In genomic region chr3:50298836-50299637, GRCh38 we compare ENCODE assay signal across 8 cellular contexts. TPM values are rescaled to one million over a fixed set of nuclear protein-coding genes. Genes with fewer than 3 reads are reported as not detected.
DNase-seq lines count a peak whose midpoint lies in the region; ATAC-seq and TF ChIP-seq lines count a peak whose summit lies in the region.

Gene HYAL3 (minus strand): TSS chr3:50299405. CDS start chr3:50295602, 3,803 bp downstream.
Gene NAA80 (minus strand): TSS chr3:50299405. CDS start chr3:50297463, 1,942 bp downstream.

- TF ChIP-seq CTCF in GM06990 (IDR thresholded peaks at IDR 0.05; ENCODE audit: insufficient read depth, low read length, poor library complexity, severe bottlenecking): peak; percentile 34
- no peak for TF ChIP-seq CTCF in HFF-Myc (IDR thresholded peaks at IDR 0.05; ENCODE audit: low read depth, low read length, missing control alignments)
- no peak for TF ChIP-seq CTCF in omental fat pad (IDR thresholded peaks at IDR 0.05)
- TF ChIP-seq CTCF in thoracic aorta (IDR thresholded peaks at IDR 0.05): peak; percentile 50

- no peak within 1 kb of the TSS; the same call in 1 of the 2 replicates for H3K27ac ChIP-seq in SK-N-MC
- peak within 1 kb of the TSS; percentile 72 to 87 for H3K27ac ChIP-seq in thoracic aorta

- H3K4me3 ChIP-seq in GM06990 (replicated peaks; ENCODE audit: low read depth, low read length) (peak within 1 kb of the TSS; percentile 76), HFF-Myc (replicated peaks; ENCODE audit: low read depth, low read length) (peak within 1 kb of the TSS; percentile 76), SK-N-MC (peak within 1 kb of the TSS; percentile 82), thoracic aorta (peak within 1 kb of the TSS; percentile 94)

- H3K36me3 ChIP-seq in GM06990 (ENCODE audit: control insufficient read depth, insufficient read depth, low read length) (no peaks in the 10 kb centered on the region), SK-N-MC (ENCODE audit: insufficient read depth, low read length) (no peaks in the 10 kb centered on the region), thoracic aorta (no peaks in the 10 kb centered on the region)

- H3K9me3 ChIP-seq in SK-N-MC (ENCODE audit: low read depth, low read length) (no peaks in the 10 kb centered on the region), thoracic aorta (no peaks in the 10 kb centered on the region)

- DNase-seq in GM06990 (ENCODE audit: extremely low read depth, insufficient read length) (peak; percentile 99), HFF-Myc (ENCODE audit: extremely low read depth, low read depth) (peak; percentile 98), MV-4-11 (lab: John Stamatoyannopoulos, UW) (peak; percentile 99), SK-N-MC (ENCODE audit: low read depth, low spot score) (peak; percentile 88), globus pallidus (ENCODE audit: low spot score) (peak; percentile 100), omental fat pad (ENCODE audit: low spot score) (peak; percentile 96), thoracic aorta (ENCODE audit: low spot score) (peak; percentile 99)
- peak; percentile 99 for DNase-seq in activated naive CD4-positive, alpha-beta T cell treated with anti-CD3 and anti-CD28 coated beads, Interleukin-2, amount 50 U/mL, for 16 hours

- peak within 1 kb of the TSS; percentile 72 for H3K9ac ChIP-seq in SK-N-MC (ENCODE audit: insufficient read length)

- ATAC-seq in omental fat pad (ENCODE audit: low FRiP score): peak; percentile 92
- peak; percentile 82 for ATAC-seq in thoracic aorta (ENCODE audit: insufficient number of reproducible peaks, low FRiP score, low read depth)

- H3K27me3 ChIP-seq in GM06990 (replicated peaks; ENCODE audit: control insufficient read depth, insufficient read depth, low read length): no peaks in the 10 kb centered on the region
- H3K27me3 ChIP-seq in thoracic aorta (replicated peaks; ENCODE audit: insufficient read depth): no peaks in the 10 kb centered on the region

- peaks cover 16 to 25% of the 10 kb centered on the region in 2 donors for H3K4me1 ChIP-seq in thoracic aorta (ENCODE audit: control insufficient read depth in 1 of 2, low read depth in 2 of 2)

RNA-seq across cellular contexts. Expression of gene HYAL3, which starts in this region (rescaled TPM):
- 1 to 10 TPM; 1.9 to 6.2 (median 4.0) TPM for total RNA-seq in omental fat pad
- 1 to 10 TPM in 1 of 2 donors, under 1 TPM in 1; 0.35 to 1.4 TPM for total RNA-seq in thoracic aorta

RNA-seq across cellular contexts. Expression of gene NAA80, which starts in this region (rescaled TPM):
- 1 to 10 TPM; 3.4 to 8.4 (median 5.3) TPM for total RNA-seq in omental fat pad
- 1 to 10 TPM; 8.3 to 8.7 TPM for total RNA-seq in thoracic aorta

Comparison
In these comparisons a context has a peak if more than half of its experiments do, and no peak if none do; other contexts are left out.
1. CTCF ChIP-seq: peak in GM06990 (single experiment) and thoracic aorta (single experiment); none in HFF-Myc (single experiment) and omental fat pad (0 of 3).
2. Peak in every context shown above with its lines, with median percentiles within 50 percentile points of each other: DNase-seq and H3K4me3 ChIP-seq.